Comparison of ENCODE assay signal across 17 cellular contexts in genomic region chr6:46776070-46776752, GRCh38. TPM values are rescaled to one million over a fixed set of nuclear protein-coding genes. Genes with fewer than 3 reads are reported as not detected.
DNase-seq lines count a peak whose midpoint lies in the region; ATAC-seq and TF ChIP-seq lines count a peak whose summit lies in the region.
"Had no signal": no experiment of that assay in that cellular context is flagged by ENCODE, and none has a peak within 500 bp of the region (broad histone marks: within the 10 kb centered on the region; RNA-seq: fewer than 3 reads in every experiment).

No MANE protein-coding gene starts in this region.

- no peak overlapping the region for H3K4me3 Mint-ChIP-seq in dendritic cell treated with granulocyte-macrophage colony-stimulating factor and Interleukin-4, amounts not matched to agents 40 ng/mL and 50 ng/mL, for 4 days
- H3K4me3 Mint-ChIP-seq: CD14-positive monocyte; CD8-positive, alpha-beta T cell had no signal

- H3K4me1 ChIP-seq in thyroid gland, result peaks cover 11 to 12% of the 10 kb centered on the region in 2 donors
- H3K4me1 ChIP-seq: HAP-1 had no signal

- no peaks in the 10 kb centered on the region for H3K27me3 Mint-ChIP-seq in dendritic cell treated with granulocyte-macrophage colony-stimulating factor and Interleukin-4, amounts not matched to agents 40 ng/mL and 50 ng/mL, for 4 days

- H3K4me3 ChIP-seq in thyroid gland (replicated peaks in 1 of 3), result no peak overlapping the region
- peak overlapping the region in 1 of 59 donors; percentile 6 for H3K4me3 ChIP-seq in dorsolateral prefrontal cortex
- H3K4me3 ChIP-seq: HAP-1 had no signal

- peak overlapping the region; percentile 75 for H3K27ac Mint-ChIP-seq in dendritic cell treated with granulocyte-macrophage colony-stimulating factor and Interleukin-4, amounts not matched to agents 40 ng/mL and 50 ng/mL, for 4 days
- H3K27ac Mint-ChIP-seq: CD8-positive, alpha-beta T cell had no signal

- intact Hi-C loops in dendritic cell treated with granulocyte-macrophage colony-stimulating factor and Interleukin-4, amounts not matched to agents 40 ng/mL and 50 ng/mL, for 4 days (cut with micrococcal nuclease), result no loop called here
- intact Hi-C loops in thyroid gland (cut with DNase I) (no loop called here), dorsolateral prefrontal cortex (cut with DNase I) (no loop called here)

- no peaks in the 10 kb centered on the region for H3K36me3 Mint-ChIP-seq in dendritic cell treated with granulocyte-macrophage colony-stimulating factor and Interleukin-4, amounts not matched to agents 40 ng/mL and 50 ng/mL, for 4 days (ENCODE audit: low read depth)
- H3K36me3 Mint-ChIP-seq: CD8-positive, alpha-beta T cell had no signal

- DNase-seq in DMS53 (lab: John Stamatoyannopoulos, UW), result peak; percentile 35
- no peak for DNase-seq in DMS53 treated with DMSO at 0.1 percent for 48 hours (lab: John Stamatoyannopoulos, UW; ENCODE audit: unreplicated experiment)
- peak; percentile 33 for DNase-seq in NCI-H187 treated with DMSO at 0.1 percent for 48 hours (lab: John Stamatoyannopoulos, UW)
- peak; percentile 26 to 41 for DNase-seq in thyroid gland
- no peak for DNase-seq in dorsolateral prefrontal cortex
- DNase-seq in DMS 273 treated with DMSO at 0.1 percent for 48 hours (lab: John Stamatoyannopoulos, UW), result no peak
- DNase-seq: CD8-positive, alpha-beta T cell; COR-L47; GDM1; GOT3 had no signal

- H3K27me3 ChIP-seq in thyroid gland (no peaks in the 10 kb centered on the region), dorsolateral prefrontal cortex (no peaks in the 10 kb centered on the region)

- no peaks in the 10 kb centered on the region for H3K9me3 ChIP-seq in thyroid gland
- H3K9me3 ChIP-seq: HAP-1 had no signal

- no peak overlapping the region for H3K27ac ChIP-seq in thyroid gland
- H3K27ac ChIP-seq in dorsolateral prefrontal cortex, result no peak overlapping the region
- H3K27ac ChIP-seq: 22Rv1, HL-60 had no signal

- no peaks in the 10 kb centered on the region for H3K9me3 Mint-ChIP-seq in dendritic cell treated with granulocyte-macrophage colony-stimulating factor and Interleukin-4, amounts not matched to agents 40 ng/mL and 50 ng/mL, for 4 days
- H3K9me3 Mint-ChIP-seq: CD8-positive, alpha-beta T cell had no signal

- H3K36me3 ChIP-seq in thyroid gland, result no peaks in the 10 kb centered on the region
- H3K36me3 ChIP-seq: HAP-1 had no signal

- no peak for ATAC-seq in HG02759 (IDR thresholded peaks at IDR 0.05; ENCODE audit: unreplicated experiment)
- ATAC-seq: CD8-positive, alpha-beta T cell had no signal

- TF ChIP-seq CTCF in thyroid gland (IDR thresholded peaks at IDR 0.05) (no peak), dorsolateral prefrontal cortex (IDR thresholded peaks at IDR 0.05 in 54 of 56, conservative IDR thresholded peaks at IDR 0.05 in 2 of 56; ENCODE audit: low read depth in 1 of 56, partially characterized antibody in 56 of 56) (no peak)

- 30 to 43% methylated on average over 5 of the region's 5 CpGs for WGBS in thyroid gland, 2 donors

- no peak for TF ChIP-seq POLR2A in thyroid gland (IDR thresholded peaks at IDR 0.05)

- H3K4me1 Mint-ChIP-seq in dendritic cell treated with granulocyte-macrophage colony-stimulating factor and Interleukin-4, amounts not matched to agents 40 ng/mL and 50 ng/mL, for 4 days (ENCODE audit: low read depth), result peaks cover 59% of the 10 kb centered on the region

RNA-seq across cellular contexts. Expression of gene MEP1A, which starts 17.0 kb away (rescaled TPM):
- total RNA-seq in thyroid gland (not detected), dorsolateral prefrontal cortex (under 1 TPM in 47 of 120 experiments, not detected in 73; 0.13 to 0.80 (median 0.25) TPM)
- total RNA-seq: A673; CD8-positive, alpha-beta T cell had no signal

RNA-seq across cellular contexts. Expression of gene ANKRD66, which starts 29.5 kb away (rescaled TPM):
- total RNA-seq in thyroid gland, result not detected
- total RNA-seq in dorsolateral prefrontal cortex, result under 1 TPM in 19 of 120 experiments, not detected in 101; 0.32 to 0.85 (median 0.48) TPM
- total RNA-seq: A673; CD8-positive, alpha-beta T cell had no signal

RNA-seq across cellular contexts. Expression of gene PLA2G7, which starts 41.0 kb away (rescaled TPM):
- total RNA-seq in thyroid gland (10 to 100 TPM; 10.0 to 14.3 (median 11.6) TPM), dorsolateral prefrontal cortex (1 to 10 TPM; 1.4 to 8.5 (median 4.7) TPM)
- total RNA-seq: A673; CD8-positive, alpha-beta T cell had no signal

Comparison
In these comparisons a context has a peak if more than half of its experiments do, and no peak if none do; other contexts are left out.
1. DNase-seq: peak in DMS53 (single experiment), NCI-H187 treated with DMSO at 0.1 percent for 48 hours (single experiment) and thyroid gland (2 of 2); none in DMS53 treated with DMSO at 0.1 percent for 48 hours (single experiment), dorsolateral prefrontal cortex (0 of 10) and DMS 273 treated with DMSO at 0.1 percent for 48 hours (single experiment).